ENCODE assay signal across 8 cellular contexts in genomic region chr10:122051609-122052385, GRCh38.
DNase-seq lines count a peak whose midpoint lies in the region; ATAC-seq, FAIRE-seq and TF ChIP-seq lines count a peak whose summit lies in the region.

No MANE protein-coding gene starts in this region.

- H4K20me1 ChIP-seq in astrocyte (ENCODE audit: insufficient read depth, low read length), result no peaks in the 10 kb centered on the region

- H3K4me3 Mint-ChIP-seq in astrocyte (ENCODE audit: unreplicated experiment), result no peak overlapping the region

- no peak overlapping the region for H3K4me2 ChIP-seq in astrocyte (ENCODE audit: low read length)

- DNase-seq in SHP77 (lab: John Stamatoyannopoulos, UW) (peak; percentile 7 to 21), SHP77 treated with DMSO at 0.1 percent for 48 hours (lab: John Stamatoyannopoulos, UW) (no peak), astrocyte (ENCODE audit: low read depth) (peak; percentile 53), islet precursor cell (peak; percentile 89), tibial nerve (ENCODE audit: low spot score in 2 of 2) (peak; percentile 30 to 65), NCI-H345 treated with DMSO at 0.1 percent for 48 hours (lab: John Stamatoyannopoulos, UW; ENCODE audit: unreplicated experiment) (no peak)
- DNase-seq in activated CD4-positive, alpha-beta T cell treated with anti-CD3 and anti-CD28 coated beads for 4 hours, result no peak

- no peak overlapping the region for H2AFZ ChIP-seq in astrocyte (ENCODE audit: low read depth, low read length)

- H3K27ac ChIP-seq in astrocyte (ENCODE audit: low read depth, low read length), result no peak overlapping the region
- peak overlapping the region in 2 of 4 donors; percentile 54 to 81 for H3K27ac ChIP-seq in tibial nerve

- H3K27me3 Mint-ChIP-seq in astrocyte (ENCODE audit: low read depth, unreplicated experiment), result peaks cover 7% of the 10 kb centered on the region

- no peaks in the 10 kb centered on the region for H3K36me3 Mint-ChIP-seq in astrocyte (ENCODE audit: low read depth, unreplicated experiment)

- WGBS in tibial nerve, 2 donors, result 21 to 32% methylated on average over 2 of the region's 2 CpGs

- no peaks in the 10 kb centered on the region for H3K79me2 ChIP-seq in astrocyte (ENCODE audit: insufficient read depth, low read length)

- H3K4me3 ChIP-seq in astrocyte (ENCODE audit: insufficient read depth, low read depth, low read length) (no peak overlapping the region), tibial nerve (no peak overlapping the region)

- no peaks in the 10 kb centered on the region for H3K9me3 ChIP-seq in astrocyte (ENCODE audit: insufficient read depth, low read depth, low read length)
- no peaks in the 10 kb centered on the region for H3K9me3 ChIP-seq in tibial nerve

- H3K4me1 Mint-ChIP-seq in astrocyte (ENCODE audit: low read depth, unreplicated experiment), result peaks cover 4% of the 10 kb centered on the region

- H3K27me3 ChIP-seq in astrocyte (ENCODE audit: insufficient read depth, low read length) (peaks cover 3% of the 10 kb centered on the region), tibial nerve (no peaks in the 10 kb centered on the region)

- H3K9ac ChIP-seq in astrocyte (ENCODE audit: low read length), result no peak overlapping the region

- no peaks in the 10 kb centered on the region for H3K9me3 Mint-ChIP-seq in astrocyte (ENCODE audit: unreplicated experiment)

- no peak for FAIRE-seq in astrocyte (lab: Jason Lieb, UNC)

- H3K36me3 ChIP-seq in astrocyte (ENCODE audit: insufficient read depth, low read length) (no peaks in the 10 kb centered on the region), tibial nerve (no peaks in the 10 kb centered on the region)

- TF ChIP-seq EP300 in tibial nerve (IDR thresholded peaks at IDR 0.05), result peak in 1 of 2 donors; percentile 13

- no peak overlapping the region for H3K27ac Mint-ChIP-seq in astrocyte (ENCODE audit: unreplicated experiment)

- no peak for TF ChIP-seq POLR2A in tibial nerve (IDR thresholded peaks at IDR 0.05)

- H3K4me1 ChIP-seq in astrocyte (ENCODE audit: insufficient read depth, low read length) (no peaks in the 10 kb centered on the region), tibial nerve (peaks cover 0 to 22% (median 13%) of the 10 kb centered on the region in 4 donors)

- no peak for ATAC-seq in activated CD4-positive, CD25-positive, alpha-beta regulatory T cell treated with anti-CD3 and anti-CD28 coated beads, Interleukin-2, amount 50 U/mL, for 24 hours

- TF ChIP-seq CTCF in astrocyte (IDR thresholded peaks at IDR 0.05; ENCODE audit: insufficient read depth, low read depth, low read length), result peak; percentile 78
- peak; percentile 44 to 64 (median 54) for TF ChIP-seq CTCF in tibial nerve (IDR thresholded peaks at IDR 0.05)

Comparison
In these comparisons a context has a peak if more than half of its experiments do, and no peak if none do; other contexts are left out.
1. DNase-seq: peak in SHP77 (2 of 2), astrocyte (single experiment), islet precursor cell (single experiment) and tibial nerve (2 of 2); none in SHP77 treated with DMSO at 0.1 percent for 48 hours (single experiment), NCI-H345 treated with DMSO at 0.1 percent for 48 hours (single experiment) and activated CD4-positive, alpha-beta T cell treated with anti-CD3 and anti-CD28 coated beads for 4 hours (0 of 2).